Comparison of ENCODE assay signal across 30 cellular contexts in genomic region chr5:162641142-162641813, GRCh38.
"Had no signal": no experiment of that assay in that cellular context is flagged by ENCODE, and none has a peak within 500 bp of the region (broad histone marks: within the 10 kb centered on the region; RNA-seq: fewer than 3 reads in every experiment).

No MANE protein-coding gene starts in this region.

- H2AFZ ChIP-seq: PC-9 had no signal

- ATAC-seq: activated CD8-positive, alpha-beta memory T cell treated with anti-CD3 and anti-CD28 coated beads, Interleukin-2, amount 10 ng/mL, durations not matched to agents 7 days and 5 days; activated naive CD8-positive, alpha-beta T cell treated with anti-CD3 and anti-CD28 coated beads, Interleukin-2, amount 50 U/mL, for 24 hours had no signal

- DNase-seq: activated CD4-positive, alpha-beta memory T cell treated with anti-CD3 and anti-CD28 coated beads, Interleukin-2, amount 10 ng/mL, durations not matched to agents 7 days and 5 days; activated CD4-positive, alpha-beta T cell treated with anti-CD3 and anti-CD28 coated beads for 1 hour; activated CD4-positive, alpha-beta T cell treated with anti-CD3 and anti-CD28 coated beads for 48 hours; activated CD4-positive, CD25-positive, alpha-beta regulatory T cell; activated CD8-positive, alpha-beta memory T cell treated with anti-CD3 and anti-CD28 coated beads for 24 hours; activated CD8-positive, alpha-beta memory T cell treated with anti-CD3 and anti-CD28 coated beads, Interleukin-2, amount 10 ng/mL, durations not matched to agents 7 days and 5 days; activated CD8-positive, alpha-beta memory T cell treated with anti-CD3 and anti-CD28 coated beads, Interleukin-2, amount 50 U/mL, for 48 hours; activated effector memory CD4-positive, alpha-beta T cell treated with Interleukin-2 at 50 U/mL for 16 hours; activated naive CD4-positive, alpha-beta T cell treated with anti-CD3 and anti-CD28 coated beads, Interleukin-2, amount 10 ng/mL, durations not matched to agents 7 days and 5 days; activated naive CD8-positive, alpha-beta T cell treated with anti-CD3 and anti-CD28 coated beads, Interleukin-2, amount 50 U/mL, for 24 hours; activated T-cell treated with anti-CD3 and anti-CD28 coated beads, Interleukin-2, amount 50 U/mL, for 48 hours; anterior cingulate cortex; caudate nucleus; Karpas-422; NCI-H1048; NCI-H146; NCI-H187; NCI-H2029 treated with DMSO at 0.1 percent for 48 hours; NCI-H2107; NCI-H2171; NCI-H510A; NCI-H526; NCI-H748 treated with DMSO at 0.1 percent for 48 hours; PC-9; Right ventricle myocardium superior; SW 1271; T-helper 9 cell had no signal

- H3K4me2 ChIP-seq: PC-9 had no signal

- H3K27ac ChIP-seq: PC-9, VCaP had no signal

- H3K4me3 ChIP-seq: PC-9 had no signal

- FAIRE-seq: bronchial epithelial cell, RCC 7860 had no signal
